Comparison of ENCODE assay signal across 21 cellular contexts in genomic region chr15:97301166-97301565, GRCh38.
DNase-seq lines count a peak whose midpoint lies in the region; ATAC-seq, FAIRE-seq and TF ChIP-seq lines count a peak whose summit lies in the region.
"Had no signal": no experiment of that assay in that cellular context is flagged by ENCODE, and none has a peak within 500 bp of the region (broad histone marks: within the 10 kb centered on the region; RNA-seq: fewer than 3 reads in every experiment).

No MANE protein-coding gene starts in this region.

- H2AK5ac ChIP-seq in H9 (ENCODE audit: insufficient read length, low read length): no peak overlapping the region
- H2AK5ac ChIP-seq in H1 (ENCODE audit: low read depth, low read length): no peak overlapping the region
- no peak overlapping the region for H2AK5ac ChIP-seq in mesendoderm (ENCODE audit: low read length)

- H2BK15ac ChIP-seq in H9 (ENCODE audit: low read depth, low read length) (no peak overlapping the region), H1 (ENCODE audit: low read length) (no peak overlapping the region), mesendoderm (replicated peaks; ENCODE audit: low read depth) (no peak overlapping the region)

- H4K5ac ChIP-seq in H9 (ENCODE audit: insufficient read length, low read depth, low read length): no peak overlapping the region
- no peak overlapping the region for H4K5ac ChIP-seq in H1 (ENCODE audit: insufficient read length, low read depth, low read length)
- H4K5ac ChIP-seq in mesendoderm (ENCODE audit: low read length): no peak overlapping the region

- no peaks in the 10 kb centered on the region for H3K4me1 ChIP-seq in A549
- H3K4me1 ChIP-seq in H9 (ENCODE audit: insufficient read depth, low read length): no peaks in the 10 kb centered on the region
- no peaks in the 10 kb centered on the region for H3K4me1 ChIP-seq in H1 (replicated peaks in 1 of 4; ENCODE audit: control insufficient read depth in 3 of 4, insufficient read depth in 4 of 4, low read length in 3 of 4)
- no peaks in the 10 kb centered on the region for H3K4me1 ChIP-seq in mesendoderm (ENCODE audit: control insufficient read depth, low read depth, low read length)
- H3K4me1 ChIP-seq: Caco-2 had no signal

- H3K79me2 ChIP-seq in H9 (ENCODE audit: insufficient read depth, low read length) (peaks cover 8% of the 10 kb centered on the region; the same call in 1 of the 2 replicates), H1 (ENCODE audit: control insufficient read depth in 1 of 2, insufficient read depth in 2 of 2, low read length in 2 of 2) (peaks cover 0 to 3% of the 10 kb centered on the region in 2 experiments; a peak in 1 of 4 replicates), mesendoderm (ENCODE audit: control insufficient read depth, insufficient read depth, low read length) (no peaks in the 10 kb centered on the region)

- peaks cover 2 to 4% of the 10 kb centered on the region in 2 experiments; a peak in 4 of 5 replicates for H3K9me3 Mint-ChIP-seq in H9
- peaks cover 3% of the 10 kb centered on the region for H3K9me3 Mint-ChIP-seq in activated T-helper 17 cell treated with anti-CD3 and anti-CD28 coated beads, Interleukin-2, amount 50 U/mL, for 72 hours

- H3K18ac ChIP-seq in H9 (ENCODE audit: insufficient read length, low read depth, low read length) (no peak overlapping the region), H1 (ENCODE audit: extremely low read depth, low read length) (no peak overlapping the region), mesendoderm (ENCODE audit: low read length) (no peak overlapping the region)

- no peak overlapping the region for H3K4me3 Mint-ChIP-seq in H9
- H3K4me3 Mint-ChIP-seq in activated T-helper 17 cell treated with anti-CD3 and anti-CD28 coated beads, Interleukin-2, amount 50 U/mL, for 72 hours: no peak overlapping the region
- H3K4me3 Mint-ChIP-seq: CD4-positive, alpha-beta T cell had no signal

- DNase-seq in A549 (ENCODE audit: low read depth in 1 of 2, low spot score in 1 of 2) (no peak), H9 (peak; percentile 35), H1 (ENCODE audit: low read depth in 1 of 2, low spot score in 2 of 2) (no peak), mesendoderm (peak; percentile 3), NCI-H1436 (lab: John Stamatoyannopoulos, UW) (no peak)
- DNase-seq: AML-193; Caco-2; CD4-positive, alpha-beta T cell; GDM1; HCEC 1CT; IMR-90 had no signal

- H2BK20ac ChIP-seq in H9 (ENCODE audit: low read depth, low read length, poor library complexity, severe bottlenecking) (no peak overlapping the region), H1 (ENCODE audit: low read length) (no peak overlapping the region)

- no peaks in the 10 kb centered on the region for H3K27me3 Mint-ChIP-seq in H9 (ENCODE audit: low read depth)
- no peaks in the 10 kb centered on the region for H3K27me3 Mint-ChIP-seq in activated T-helper 17 cell treated with anti-CD3 and anti-CD28 coated beads, Interleukin-2, amount 50 U/mL, for 72 hours
- H3K27me3 Mint-ChIP-seq: CD4-positive, alpha-beta T cell had no signal

- H2AFZ ChIP-seq in H9 (ENCODE audit: low read length) (no peak overlapping the region), H1 (ENCODE audit: low read length) (no peak overlapping the region)

- no peak for FAIRE-seq in A549 (lab: Jason Lieb, UNC)
- FAIRE-seq in H1 (lab: Jason Lieb, UNC): no peak
- FAIRE-seq: A204.1, D721Med, GM12892, GM18507, HTR-8/SVneo, K562 had no signal

- H3K23ac ChIP-seq in H9 (ENCODE audit: insufficient read length, low read depth, low read length) (no peak overlapping the region), H1 (ENCODE audit: insufficient read length) (no peak overlapping the region), mesendoderm (ENCODE audit: low read length) (no peak overlapping the region)

- no peaks in the 10 kb centered on the region for H3K27me3 ChIP-seq in H9 (ENCODE audit: insufficient read depth, low read length)
- H3K27me3 ChIP-seq in H1 (replicated peaks in 1 of 4; ENCODE audit: control insufficient read depth in 3 of 4, extremely low read depth in 1 of 4, insufficient read depth in 3 of 4, low read length in 3 of 4): no peaks in the 10 kb centered on the region
- H3K27me3 ChIP-seq in mesendoderm (ENCODE audit: insufficient read depth, low read length, poor library complexity): no peaks in the 10 kb centered on the region

- H2BK120ac ChIP-seq in H9 (ENCODE audit: low read depth, low read length, poor library complexity, severe bottlenecking): no peak overlapping the region
- H2BK120ac ChIP-seq in H1 (replicated peaks; ENCODE audit: low read depth, low read length): no peak overlapping the region
- no peak overlapping the region for H2BK120ac ChIP-seq in mesendoderm (ENCODE audit: low read depth, low read length)

- POLR2A ChIA-PET in A549 (lab: Yijun Ruan, JAX): no interaction called here
- POLR2A ChIA-PET in H1 (lab: Charles Lee; ENCODE audit: partially characterized antibody): no interaction called here

- TF ChIP-seq POLR2A in A549 (IDR thresholded peaks at IDR 0.05; ENCODE audit: low read length): no peak
- TF ChIP-seq POLR2A in H1 (IDR thresholded peaks at IDR 0.05; ENCODE audit: control extremely low read depth in 1 of 2, low read depth in 2 of 2, low read length in 2 of 2): no peak

- WGBS in A549 (ENCODE audit: missing lambda C conversion rate): 69% methylated on average over 3 of the region's 3 CpGs
- WGBS in H9 (ENCODE audit: extremely low coverage, insufficient read length, low lambda C conversion rate): no CpG with 5 or more reads among the region's 3 CpGs
- WGBS in H1 (ENCODE audit: extremely low coverage in 1 of 2, insufficient coverage in 1 of 2, insufficient read length in 1 of 2, insufficient replicate concordance in 2 of 2, low coverage in 1 of 2, low lambda C conversion rate in 2 of 2, missing lambda C conversion rate in 1 of 2), 2 experiments: 96% methylated on average over 3 of the region's 3 CpGs; no CpG with 5 or more reads in 1 of the 2 experiments
- WGBS in mesendoderm (ENCODE audit: extremely low coverage, insufficient coverage, low lambda C conversion rate): no CpG with 5 or more reads among the region's 3 CpGs

- no peaks in the 10 kb centered on the region for H3K36me3 ChIP-seq in H1 (ENCODE audit: control insufficient read depth in 2 of 4, insufficient read depth in 4 of 4, low read length in 3 of 4)
- H3K36me3 ChIP-seq in mesendoderm (ENCODE audit: control insufficient read depth, insufficient read depth, low read length): no peaks in the 10 kb centered on the region

- TF ChIP-seq CTCF in A549 (IDR thresholded peaks at IDR 0.05): no peak
- peak; percentile 46 for TF ChIP-seq CTCF in H9 (conservative IDR thresholded peaks at IDR 0.05)
- TF ChIP-seq CTCF in H1 (IDR thresholded peaks at IDR 0.05; ENCODE audit: control extremely low read depth in 1 of 3, insufficient read depth in 1 of 3, low read depth in 1 of 3, low read length in 3 of 3): peak; percentile 7 to 60 (median 49); a peak in 2 of 4 replicates

- CTCF ChIA-PET in A549 (lab: Yijun Ruan, JAX) (no interaction called here), H1 (lab: Charles Lee; ENCODE audit: partially characterized antibody) (interaction anchor here (0.6 to 2.1 kb wide), 5 partner anchors 10 to 137 kb away, joined by 3 to 6 read pairs (median 5); no protein-coding TSS in a partner anchor)

- H3K27ac ChIP-seq in A549: no peak overlapping the region
- no peak overlapping the region for H3K27ac ChIP-seq in H9 (ENCODE audit: insufficient read length, low read depth, low read length)
- H3K27ac ChIP-seq in H1 (ENCODE audit: low read depth, low read length): no peak overlapping the region
- no peak overlapping the region for H3K27ac ChIP-seq in mesendoderm (ENCODE audit: low read depth, low read length)
- H3K27ac ChIP-seq: C4-2B had no signal

- TF ChIP-seq RAD21 in A549 (conservative IDR thresholded peaks at IDR 0.05 in 1 of 2, IDR thresholded peaks at IDR 0.05 in 1 of 2): no peak
- peak; percentile 45 to 49 for TF ChIP-seq RAD21 in H1 (IDR thresholded peaks at IDR 0.05 in 1 of 2, conservative IDR thresholded peaks at IDR 0.05 in 1 of 2; ENCODE audit: low read depth in 2 of 2, low read length in 2 of 2)

- TF ChIP-seq EP300 in A549 (IDR thresholded peaks at IDR 0.05) (no peak), H1 (IDR thresholded peaks at IDR 0.05; ENCODE audit: borderline replicate concordance in 1 of 2, low read depth in 2 of 2, low read length in 2 of 2) (no peak)

- H3K23me2 ChIP-seq in H9 (ENCODE audit: insufficient read length, low read depth, low read length, poor library complexity, severe bottlenecking): no peaks in the 10 kb centered on the region
- no peaks in the 10 kb centered on the region for H3K23me2 ChIP-seq in H1 (ENCODE audit: low read depth, low read length)

- no peak overlapping the region for H3K27ac Mint-ChIP-seq in H9
- no peak overlapping the region for H3K27ac Mint-ChIP-seq in activated T-helper 17 cell treated with anti-CD3 and anti-CD28 coated beads, Interleukin-2, amount 50 U/mL, for 72 hours
- H3K27ac Mint-ChIP-seq: CD4-positive, alpha-beta T cell had no signal

- peaks cover 0 to 4% (median 0%) of the 10 kb centered on the region in 3 experiments; a peak in 2 of 7 replicates for H3K36me3 Mint-ChIP-seq in H9 (ENCODE audit: insufficient read depth in 1 of 3, low read depth in 3 of 3)
- H3K36me3 Mint-ChIP-seq in activated T-helper 17 cell treated with anti-CD3 and anti-CD28 coated beads, Interleukin-2, amount 50 U/mL, for 72 hours (ENCODE audit: low read depth): no peaks in the 10 kb centered on the region

- H4K91ac ChIP-seq in H9 (ENCODE audit: insufficient read length, low read depth, low read length): no peak overlapping the region
- no peak overlapping the region for H4K91ac ChIP-seq in H1 (replicated peaks; ENCODE audit: insufficient read length, low read length)

- H3K4me3 ChIP-seq in A549 (no peak overlapping the region), H1 (ENCODE audit: extremely low read depth in 1 of 4, insufficient read depth in 2 of 4, low read depth in 3 of 4, low read length in 4 of 4) (no peak overlapping the region), mesendoderm (ENCODE audit: low read length) (no peak overlapping the region)
- H3K4me3 ChIP-seq: K562 had no signal

- no peak overlapping the region for H2BK5ac ChIP-seq in H9 (ENCODE audit: insufficient read length, low read length)
- no peak overlapping the region for H2BK5ac ChIP-seq in H1 (ENCODE audit: low read depth, low read length)
- H2BK5ac ChIP-seq in mesendoderm (ENCODE audit: low read length): no peak overlapping the region

- H3K4ac ChIP-seq in H9 (ENCODE audit: low read depth, low read length) (no peak overlapping the region), H1 (replicated peaks; ENCODE audit: insufficient read length, low read depth, low read length) (no peak overlapping the region), mesendoderm (ENCODE audit: low read depth, low read length) (no peak overlapping the region)

- H3K79me1 ChIP-seq in H9 (ENCODE audit: insufficient read depth, low read depth, low read length, poor library complexity, severe bottlenecking) (peaks cover 3% of the 10 kb centered on the region), H1 (ENCODE audit: low read depth, low read length) (peaks cover 4% of the 10 kb centered on the region), mesendoderm (ENCODE audit: low read length) (no peaks in the 10 kb centered on the region)

- no peak overlapping the region for H3K14ac ChIP-seq in H9 (ENCODE audit: insufficient read depth, low read length)
- no peak overlapping the region for H3K14ac ChIP-seq in H1 (ENCODE audit: insufficient read length)

- no peak for ATAC-seq in A549
- ATAC-seq in HG02973 (IDR thresholded peaks at IDR 0.05; ENCODE audit: unreplicated experiment): no peak
- no peak for ATAC-seq in GM19351 (IDR thresholded peaks at IDR 0.05; ENCODE audit: unreplicated experiment)
- ATAC-seq in activated T-helper 17 cell treated with anti-CD3 and anti-CD28 coated beads, Interleukin-2, amount 50 U/mL, for 72 hours (replicated peaks): no peak
- ATAC-seq: K562 had no signal

- H3K56ac ChIP-seq in H9 (ENCODE audit: insufficient read length, low read depth, low read length) (no peak overlapping the region), H1 (replicated peaks; ENCODE audit: insufficient read length, low read depth, low read length) (no peak overlapping the region), mesendoderm (ENCODE audit: low read length) (no peak overlapping the region)

- no peak overlapping the region for H3T11ph ChIP-seq in H9 (ENCODE audit: low read length)

- no peak overlapping the region for H3K9ac ChIP-seq in H9 (ENCODE audit: extremely low read depth, insufficient read length, low read length)
- no peak overlapping the region for H3K9ac ChIP-seq in H1 (replicated peaks in 1 of 4; ENCODE audit: extremely low read depth in 1 of 4, low read depth in 3 of 4, low read length in 3 of 4)
- no peak overlapping the region for H3K9ac ChIP-seq in mesendoderm (ENCODE audit: low read length)

- peaks cover 14% of the 10 kb centered on the region in 2 experiments for H3K4me1 Mint-ChIP-seq in H9
- no peaks in the 10 kb centered on the region for H3K4me1 Mint-ChIP-seq in activated T-helper 17 cell treated with anti-CD3 and anti-CD28 coated beads, Interleukin-2, amount 50 U/mL, for 72 hours

- H4K8ac ChIP-seq in H9 (replicated peaks; ENCODE audit: insufficient read length, low read depth, low read length) (no peak overlapping the region), H1 (ENCODE audit: extremely low read depth, insufficient read depth, low read length) (no peak overlapping the region), mesendoderm (ENCODE audit: low read depth, low read length) (no peak overlapping the region)

- H4K20me1 ChIP-seq in H9 (ENCODE audit: control insufficient read depth, insufficient read depth, insufficient read length) (no peaks in the 10 kb centered on the region), H1 (replicated peaks in 1 of 2; ENCODE audit: control insufficient read depth in 1 of 2, insufficient read depth in 2 of 2, low read length in 2 of 2) (peaks cover 0 to 1% of the 10 kb centered on the region in 2 experiments)

- H3K4me2 ChIP-seq in A549 (no peak overlapping the region), H9 (ENCODE audit: insufficient read depth, insufficient read length, low read length) (no peak overlapping the region), H1 (ENCODE audit: insufficient read depth in 1 of 2, low read depth in 2 of 2, low read length in 2 of 2) (no peak overlapping the region), mesendoderm (ENCODE audit: low read length) (no peak overlapping the region)

- H2BK12ac ChIP-seq in H9 (ENCODE audit: insufficient read length, low read depth, low read length) (no peak overlapping the region), H1 (ENCODE audit: low read depth, low read length) (no peak overlapping the region)

- H3K9me3 ChIP-seq in A549 (peaks cover 16% of the 10 kb centered on the region; the same call in 2 of the 3 replicates), H9 (ENCODE audit: control insufficient read depth, low read depth, low read length) (no peaks in the 10 kb centered on the region), H1 (ENCODE audit: insufficient read depth in 2 of 2, low read depth in 1 of 2, low read length in 1 of 2) (no peaks in the 10 kb centered on the region)
- H3K9me3 ChIP-seq: Caco-2 had no signal

Comparison
In these comparisons a context has a peak if more than half of its experiments do, and no peak if none do; other contexts are left out.
1. DNase-seq: peak in H9 (single experiment) and mesendoderm (single experiment); none in A549 (0 of 2), H1 (0 of 2) and NCI-H1436 (single experiment).
2. Of the 18 proteins assayed by ChIP-seq in both H1 and A549: peak only in H1: CTCF and RAD21; only in A549: MAFK; in both: none; in neither: 15.